In genomic region chr14:89495718-89496117, GRCh38 we compare ENCODE assay signal across 22 cellular contexts.
"Had no signal": no experiment of that assay in that cellular context is flagged by ENCODE, and none has a peak within 500 bp of the region (broad histone marks: within the 10 kb centered on the region; RNA-seq: fewer than 3 reads in every experiment).

No MANE protein-coding gene starts in this region.

- H3K27ac Mint-ChIP-seq: endodermal cell, mesothelial cell of epicardium, nephron had no signal

- H3K4me3 Mint-ChIP-seq: endodermal cell; mesothelial cell of epicardium; naive thymus-derived CD4-positive, alpha-beta T cell; nephron had no signal

- H3K9me3 Mint-ChIP-seq: endodermal cell; naive thymus-derived CD4-positive, alpha-beta T cell; nephron had no signal

- H3K27me3 Mint-ChIP-seq: naive thymus-derived CD4-positive, alpha-beta T cell had no signal

- ATAC-seq: esophagus mucosa; gastrocnemius medialis; left ventricle myocardium superior; lower lobe of right lung; mucosa of descending colon; naive thymus-derived CD4-positive, alpha-beta T cell; sciatic nerve had no signal

- DNase-seq: effector CD8-positive, alpha-beta T cell; endodermal cell; foreskin fibroblast; gastrocnemius medialis; head of caudate nucleus; left ventricle myocardium superior; lower lobe of right lung; mucosa of descending colon; naive thymus-derived CD4-positive, alpha-beta T cell; nucleus accumbens; stimulated activated CD4-positive, alpha-beta T cell treated with anti-CD3 and anti-CD28 coated beads, Interleukin-12 subunit alpha, Interleukin-12 subunit beta, amount 100 ng/mL, for 4 hours; stimulated activated CD4-positive, alpha-beta T cell treated with anti-CD3 and anti-CD28 coated beads, Interleukin-1b, Interleukin-23, amount 100 ng/mL, for 48 hours; stimulated activated CD4-positive, alpha-beta T cell treated with anti-CD3 and anti-CD28 coated beads, Interleukin-4, amount 100 ng/mL, for 1 hour; stimulated activated CD8-positive, alpha-beta memory T cell treated with anti-CD3 and anti-CD28 coated beads, Interleukin-4, amount 100 ng/mL, for 48 hours; stimulated activated naive CD4-positive, alpha-beta T cell treated with Interleukin-2 at 50 U/mL for 16 hours; stomach; thyroid gland; trophoblast cell had no signal
